In genomic region chr6:93358435-93358834, GRCh38 we compare ENCODE assay signal across 16 cellular contexts.
"Had no signal": no experiment of that assay in that cellular context is flagged by ENCODE, and none has a peak within 500 bp of the region (broad histone marks: within the 10 kb centered on the region; RNA-seq: fewer than 3 reads in every experiment).

No MANE protein-coding gene starts in this region.

- H3K36me3 ChIP-seq: gastrocnemius medialis, neutrophil, thoracic aorta had no signal

- H3K27ac ChIP-seq: gastrocnemius medialis, neutrophil, sigmoid colon, skin epidermis, stomach, thoracic aorta had no signal

- H3K4me1 ChIP-seq: gastrocnemius medialis, stomach had no signal

- H3K27me3 Mint-ChIP-seq: naive thymus-derived CD8-positive, alpha-beta T cell; stimulated activated naive B cell treated with anti-CD40 and anti-IgM and Interleukin-4, amounts not matched to agents 10 μg/mL and 1 μg/mL and 100 μg/mL, for 72 hours had no signal

- H3K4me3 Mint-ChIP-seq: naive thymus-derived CD8-positive, alpha-beta T cell; stimulated activated naive B cell treated with anti-CD40 and anti-IgM and Interleukin-4, amounts not matched to agents 10 μg/mL and 1 μg/mL and 100 μg/mL, for 72 hours had no signal

- H3K27ac Mint-ChIP-seq: naive thymus-derived CD8-positive, alpha-beta T cell; stimulated activated naive B cell treated with anti-CD40 and anti-IgM and Interleukin-4, amounts not matched to agents 10 μg/mL and 1 μg/mL and 100 μg/mL, for 72 hours had no signal

- H3K36me3 Mint-ChIP-seq: naive thymus-derived CD8-positive, alpha-beta T cell; stimulated activated naive B cell treated with anti-CD40 and anti-IgM and Interleukin-4, amounts not matched to agents 10 μg/mL and 1 μg/mL and 100 μg/mL, for 72 hours had no signal

- H3K4me1 Mint-ChIP-seq: naive thymus-derived CD8-positive, alpha-beta T cell; stimulated activated naive B cell treated with anti-CD40 and anti-IgM and Interleukin-4, amounts not matched to agents 10 μg/mL and 1 μg/mL and 100 μg/mL, for 72 hours had no signal

- H3K9me3 ChIP-seq: gastrocnemius medialis, mucosa of descending colon, neutrophil, sigmoid colon, thoracic aorta had no signal

- H3K4me3 ChIP-seq: gastrocnemius medialis, mucosa of descending colon, sigmoid colon, skin epidermis, stomach, thoracic aorta had no signal

- DNase-seq: effector memory CD4-positive, alpha-beta T cell; gastrocnemius medialis; islet precursor cell; mucosa of descending colon; naive thymus-derived CD8-positive, alpha-beta T cell; sigmoid colon; stimulated activated CD4-positive, alpha-beta T cell treated with anti-CD3 and anti-CD28 coated beads, Interleukin-2, amount 100 ng/mL, for 24 hours; stimulated activated CD4-positive, alpha-beta T cell treated with anti-CD3 and anti-CD28 coated beads, Interleukin-4, amount 100 ng/mL, for 4 hours; stimulated activated naive B cell treated with anti-CD40 and anti-IgM and Interleukin-4, amounts not matched to agents 10 μg/mL and 1 μg/mL and 100 μg/mL, for 72 hours; stomach; trophoblast cell had no signal

- ATAC-seq: esophagus mucosa; gastrocnemius medialis; left lobe of liver; mucosa of descending colon; naive thymus-derived CD8-positive, alpha-beta T cell; stimulated activated naive B cell treated with anti-CD40 and anti-IgM and Interleukin-4, amounts not matched to agents 10 μg/mL and 1 μg/mL and 100 μg/mL, for 72 hours had no signal

- H3K9me3 Mint-ChIP-seq: stimulated activated naive B cell treated with anti-CD40 and anti-IgM and Interleukin-4, amounts not matched to agents 10 μg/mL and 1 μg/mL and 100 μg/mL, for 72 hours had no signal
